In the genomic region with DNA sequence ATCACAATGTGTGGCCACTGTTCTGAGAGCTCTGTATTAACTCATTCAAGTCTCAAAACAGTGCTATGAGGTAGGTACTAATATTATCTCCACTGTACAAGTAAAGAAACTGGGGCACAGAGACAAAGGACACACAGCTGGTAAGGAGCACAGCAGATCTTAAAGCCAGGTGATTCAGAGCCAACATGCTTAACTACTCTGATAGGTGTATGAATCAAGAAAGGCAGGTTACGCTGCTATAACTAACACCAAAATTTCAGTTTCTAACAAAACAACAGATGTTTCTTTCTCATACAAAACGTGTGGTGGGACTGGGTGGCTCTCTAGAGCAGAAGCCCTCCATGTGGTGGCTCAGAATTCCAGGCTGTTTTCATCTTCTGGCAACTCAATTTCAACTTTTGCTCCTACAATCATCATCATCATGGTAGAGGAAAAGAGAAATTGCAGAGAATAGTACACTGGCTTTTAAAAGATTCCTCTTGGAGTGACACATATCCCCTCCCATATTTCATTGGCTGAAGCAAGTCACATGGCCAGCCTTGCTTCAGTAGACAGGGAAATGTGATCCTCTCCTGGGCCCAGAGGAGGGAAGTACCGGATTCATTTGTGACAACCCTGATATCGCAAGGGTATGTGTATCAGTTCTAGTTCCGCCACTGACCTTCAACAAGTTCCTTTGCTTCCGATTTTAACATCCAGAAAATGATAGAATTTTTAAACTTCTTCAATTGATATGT, we compare ENCODE assay signal across 2 cellular contexts.
TF ChIP-seq lines count a peak whose summit lies in the region.

No MANE protein-coding gene starts in this region.

TF ChIP-seq in SK-N-SH, 30 proteins besides CTCF, POLR2A, EP300 and RAD21 (continued from another document):
- TF ChIP-seq, protein P1, sequence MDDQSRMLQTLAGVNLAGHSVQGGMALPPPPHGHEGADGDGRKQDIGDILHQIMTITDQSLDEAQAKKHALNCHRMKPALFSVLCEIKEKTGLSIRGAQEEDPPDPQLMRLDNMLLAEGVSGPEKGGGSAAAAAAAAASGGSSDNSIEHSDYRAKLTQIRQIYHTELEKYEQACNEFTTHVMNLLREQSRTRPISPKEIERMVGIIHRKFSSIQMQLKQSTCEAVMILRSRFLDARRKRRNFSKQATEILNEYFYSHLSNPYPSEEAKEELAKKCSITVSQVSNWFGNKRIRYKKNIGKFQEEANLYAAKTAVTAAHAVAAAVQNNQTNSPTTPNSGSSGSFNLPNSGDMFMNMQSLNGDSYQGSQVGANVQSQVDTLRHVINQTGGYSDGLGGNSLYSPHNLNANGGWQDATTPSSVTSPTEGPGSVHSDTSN (IDR thresholded peaks at IDR 0.05) = no peak

TF ChIP-seq in SK-N-SH treated with all-trans-retinoic acid at 6 μM for 48 hours, 23 proteins besides CTCF, POLR2A, EP300 and RAD21 (continued from another document):
- TF ChIP-seq ESRRG (CRISPR knock-in tag; IDR thresholded peaks at IDR 0.05) = no peak
- TF ChIP-seq, protein P2, sequence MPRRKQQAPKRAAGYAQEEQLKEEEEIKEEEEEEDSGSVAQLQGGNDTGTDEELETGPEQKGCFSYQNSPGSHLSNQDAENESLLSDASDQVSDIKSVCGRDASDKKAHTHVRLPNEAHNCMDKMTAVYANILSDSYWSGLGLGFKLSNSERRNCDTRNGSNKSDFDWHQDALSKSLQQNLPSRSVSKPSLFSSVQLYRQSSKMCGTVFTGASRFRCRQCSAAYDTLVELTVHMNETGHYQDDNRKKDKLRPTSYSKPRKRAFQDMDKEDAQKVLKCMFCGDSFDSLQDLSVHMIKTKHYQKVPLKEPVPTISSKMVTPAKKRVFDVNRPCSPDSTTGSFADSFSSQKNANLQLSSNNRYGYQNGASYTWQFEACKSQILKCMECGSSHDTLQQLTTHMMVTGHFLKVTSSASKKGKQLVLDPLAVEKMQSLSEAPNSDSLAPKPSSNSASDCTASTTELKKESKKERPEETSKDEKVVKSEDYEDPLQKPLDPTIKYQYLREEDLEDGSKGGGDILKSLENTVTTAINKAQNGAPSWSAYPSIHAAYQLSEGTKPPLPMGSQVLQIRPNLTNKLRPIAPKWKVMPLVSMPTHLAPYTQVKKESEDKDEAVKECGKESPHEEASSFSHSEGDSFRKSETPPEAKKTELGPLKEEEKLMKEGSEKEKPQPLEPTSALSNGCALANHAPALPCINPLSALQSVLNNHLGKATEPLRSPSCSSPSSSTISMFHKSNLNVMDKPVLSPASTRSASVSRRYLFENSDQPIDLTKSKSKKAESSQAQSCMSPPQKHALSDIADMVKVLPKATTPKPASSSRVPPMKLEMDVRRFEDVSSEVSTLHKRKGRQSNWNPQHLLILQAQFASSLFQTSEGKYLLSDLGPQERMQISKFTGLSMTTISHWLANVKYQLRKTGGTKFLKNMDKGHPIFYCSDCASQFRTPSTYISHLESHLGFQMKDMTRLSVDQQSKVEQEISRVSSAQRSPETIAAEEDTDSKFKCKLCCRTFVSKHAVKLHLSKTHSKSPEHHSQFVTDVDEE (CRISPR knock-in tag; IDR thresholded peaks at IDR 0.05) = no peak
- no peak for TF ChIP-seq ZNF8 (CRISPR knock-in tag; IDR thresholded peaks at IDR 0.05)
- TF ChIP-seq PPARA (CRISPR knock-in tag; IDR thresholded peaks at IDR 0.05; ENCODE audit: borderline replicate concordance) = no peak
- no peak for TF ChIP-seq ARNTL (CRISPR knock-in tag; IDR thresholded peaks at IDR 0.05; ENCODE audit: borderline replicate concordance, low read depth)
